ENCODE assay signal across 19 cellular contexts in genomic region chr11:97963528-97964331, GRCh38.
DNase-seq lines count a peak whose midpoint lies in the region; TF ChIP-seq lines count a peak whose summit lies in the region.
"Had no signal": no experiment of that assay in that cellular context is flagged by ENCODE, and none has a peak within 500 bp of the region (broad histone marks: within the 10 kb centered on the region; RNA-seq: fewer than 3 reads in every experiment).

No MANE protein-coding gene starts in this region.

- 75 to 93% methylated on average over 4 to 5 of the region's 8 CpGs for WGBS in mesodermal cell (ENCODE audit: insufficient coverage in 2 of 2), 2 experiments

- H3K27ac ChIP-seq in mesodermal cell (ENCODE audit: low read depth, low read length, severe bottlenecking), result peak overlapping the region; percentile 89
- H3K27ac ChIP-seq: epithelial cell of prostate, spleen had no signal

- H3K9me3 Mint-ChIP-seq in activated CD4-positive, alpha-beta T cell treated with anti-CD3 and anti-CD28 coated beads, Interleukin-2, amount 10 ng/mL, durations not matched to agents 7 days and 5 days, result no peaks in the 10 kb centered on the region
- H3K9me3 Mint-ChIP-seq: neural crest cell had no signal

- TF ChIP-seq CTCF in choroid plexus epithelial cell (conservative IDR thresholded peaks at IDR 0.05; ENCODE audit: low read depth, low read length), result no peak
- no peak for TF ChIP-seq CTCF in GM10248 (IDR thresholded peaks at IDR 0.05; ENCODE audit: control extremely low read depth, extremely low read depth, low read depth, missing control alignments)

- CTCF ChIA-PET in GM10248 (lab: Yijun Ruan, JAX), result interaction anchor here (0.8 kb wide), 1 partner anchor 9 kb away, joined by 3 read pairs; no protein-coding TSS in a partner anchor
- CTCF ChIA-PET in activated CD4-positive, alpha-beta T cell treated with anti-CD3 and anti-CD28 coated beads, Interleukin-2, amount 10 ng/mL, durations not matched to agents 7 days and 5 days (lab: Charles Lee), result no interaction called here

- POLR2A ChIA-PET in GM10248 (lab: Yijun Ruan, JAX), result no interaction called here
- POLR2A ChIA-PET in activated CD4-positive, alpha-beta T cell treated with anti-CD3 and anti-CD28 coated beads, Interleukin-2, amount 10 ng/mL, durations not matched to agents 7 days and 5 days (lab: Charles Lee), result no interaction called here

- H3K4me1 Mint-ChIP-seq in activated CD4-positive, alpha-beta T cell treated with anti-CD3 and anti-CD28 coated beads, Interleukin-2, amount 10 ng/mL, durations not matched to agents 7 days and 5 days, result no peaks in the 10 kb centered on the region
- H3K4me1 Mint-ChIP-seq: activated T-helper 17 cell treated with anti-CD3 and anti-CD28 coated beads, Interleukin-2, amount 50 U/mL, for 72 hours; neural crest cell had no signal

- H3K27me3 Mint-ChIP-seq in activated CD4-positive, alpha-beta T cell treated with anti-CD3 and anti-CD28 coated beads, Interleukin-2, amount 10 ng/mL, durations not matched to agents 7 days and 5 days, result no peaks in the 10 kb centered on the region
- H3K27me3 Mint-ChIP-seq: activated T-helper 17 cell treated with anti-CD3 and anti-CD28 coated beads, Interleukin-2, amount 50 U/mL, for 72 hours had no signal

- DNase-seq in ELF-1 (ENCODE audit: low read depth, low spot score) (peak; percentile 12), OCI-M1 (lab: John Stamatoyannopoulos, UW) (peak; percentile 95), choroid plexus epithelial cell (ENCODE audit: low read depth) (peak; percentile 50), NCI-H2081 treated with DMSO at 0.1 percent for 48 hours (lab: John Stamatoyannopoulos, UW) (no peak), GM10248 (ENCODE audit: extremely low spot score) (no peak), NCI-H1092 treated with DMSO at 0.1 percent for 48 hours (lab: John Stamatoyannopoulos, UW) (no peak)
- DNase-seq in activated CD4-positive, alpha-beta T cell treated with anti-CD3 and anti-CD28 coated beads, Interleukin-2, amount 10 ng/mL, durations not matched to agents 7 days and 5 days, result no peak
- DNase-seq: activated CD4-positive, alpha-beta T cell treated with anti-CD3 and anti-CD28 coated beads for 1 hour; CD8-positive, alpha-beta T cell; DMS79; left colon; mucosa of descending colon; NCI-H1694 treated with DMSO at 0.1 percent for 48 hours; spleen; substantia nigra had no signal

- no peaks in the 10 kb centered on the region for H3K36me3 Mint-ChIP-seq in activated CD4-positive, alpha-beta T cell treated with anti-CD3 and anti-CD28 coated beads, Interleukin-2, amount 10 ng/mL, durations not matched to agents 7 days and 5 days (ENCODE audit: low read depth)
- H3K36me3 Mint-ChIP-seq: CD8-positive, alpha-beta T cell had no signal

- H3K4me1 ChIP-seq in mesodermal cell (ENCODE audit: control insufficient read depth, insufficient read depth, low read length, poor library complexity, severe bottlenecking), result peaks cover 28% of the 10 kb centered on the region
- H3K4me1 ChIP-seq: spleen had no signal

- H3K27ac Mint-ChIP-seq in activated CD4-positive, alpha-beta T cell treated with anti-CD3 and anti-CD28 coated beads, Interleukin-2, amount 10 ng/mL, durations not matched to agents 7 days and 5 days, result no peak overlapping the region
- H3K27ac Mint-ChIP-seq: activated T-helper 17 cell treated with anti-CD3 and anti-CD28 coated beads, Interleukin-2, amount 50 U/mL, for 72 hours; CD8-positive, alpha-beta T cell had no signal

- H3K4me3 ChIP-seq in choroid plexus epithelial cell (ENCODE audit: low read depth, low read length), result no peak overlapping the region
- H3K4me3 ChIP-seq in mesodermal cell (ENCODE audit: extremely low read depth, insufficient read depth, low read length, poor library complexity, severe bottlenecking), result no peak overlapping the region
- H3K4me3 ChIP-seq: mucosa of descending colon, spleen had no signal

- peaks cover 5% of the 10 kb centered on the region for H3K9me3 ChIP-seq in mesodermal cell (ENCODE audit: control insufficient read depth, low read length)

- no peaks in the 10 kb centered on the region for H3K36me3 ChIP-seq in mesodermal cell (ENCODE audit: control insufficient read depth, insufficient read depth, low read length)
- H3K36me3 ChIP-seq: spleen had no signal

- H3K4me3 Mint-ChIP-seq in activated CD4-positive, alpha-beta T cell treated with anti-CD3 and anti-CD28 coated beads, Interleukin-2, amount 10 ng/mL, durations not matched to agents 7 days and 5 days, result no peak overlapping the region
- H3K4me3 Mint-ChIP-seq: activated T-helper 17 cell treated with anti-CD3 and anti-CD28 coated beads, Interleukin-2, amount 50 U/mL, for 72 hours; CD8-positive, alpha-beta T cell; neural crest cell had no signal

Comparison
In these comparisons a context has a peak if more than half of its experiments do, and no peak if none do; other contexts are left out.
1. DNase-seq: peak in ELF-1 (single experiment), OCI-M1 (single experiment) and choroid plexus epithelial cell (single experiment); none in NCI-H2081 treated with DMSO at 0.1 percent for 48 hours (single experiment), GM10248 (single experiment), NCI-H1092 treated with DMSO at 0.1 percent for 48 hours (single experiment) and activated CD4-positive, alpha-beta T cell treated with anti-CD3 and anti-CD28 coated beads, Interleukin-2, amount 10 ng/mL, durations not matched to agents 7 days and 5 days (single experiment).